1 cellular context compared by ENCODE assay signal in genomic region chr18:267688-268552, GRCh38.
TF ChIP-seq lines count a peak whose summit lies in the region.

TSS of gene THOC1 (minus strand) at chr18:268047. CDS start at chr18:268019, 28 bp downstream.

TF ChIP-seq in H1, 55 proteins besides CTCF, POLR2A, EP300 and RAD21:
- TF ChIP-seq SRF (IDR thresholded peaks at IDR 0.05; ENCODE audit: low read depth, low read length) (peak; percentile 76), POU5F1 (IDR thresholded peaks at IDR 0.05; ENCODE audit: low read depth, low read length) (no peak), PHF8 (conservative IDR thresholded peaks at IDR 0.05; ENCODE audit: low read depth, low read length) (peak; percentile 95), CBX8 (IDR thresholded peaks at IDR 0.05; ENCODE audit: borderline replicate concordance, low read depth, low read length) (no peak), HDAC2 (IDR thresholded peaks at IDR 0.05; ENCODE audit: borderline replicate concordance in 1 of 2, low read depth in 2 of 2, low read length in 2 of 2) (peak; percentile 51 to 84; a peak in 2 of 4 replicates), CREB1 (IDR thresholded peaks at IDR 0.05) (peak; percentile 99), RBBP5 (IDR thresholded peaks at IDR 0.05; ENCODE audit: borderline replicate concordance, low read depth, low read length) (peak; percentile 99), HDAC6 (IDR thresholded peaks at IDR 0.05; ENCODE audit: low read depth, low read length) (no peak), BCL11A (IDR thresholded peaks at IDR 0.05; ENCODE audit: low read depth in 2 of 2, low read length in 2 of 2) (no peak), ATF2 (IDR thresholded peaks at IDR 0.05; ENCODE audit: low read length) (no peak), RXRA (IDR thresholded peaks at IDR 0.05; ENCODE audit: insufficient read depth, low read depth, low read length) (no peak), ZNF274 (IDR thresholded peaks at IDR 0.05; ENCODE audit: borderline replicate concordance, extremely low read depth, low read length) (no peak), KDM1A (IDR thresholded peaks at IDR 0.05; ENCODE audit: borderline replicate concordance, low read length) (no peak), CHD7 (IDR thresholded peaks at IDR 0.05; ENCODE audit: insufficient replicate concordance, low read length) (no peak), NANOG (IDR thresholded peaks at IDR 0.05; ENCODE audit: insufficient read depth, low read depth, low read length, poor library complexity, severe bottlenecking) (no peak), JUND (IDR thresholded peaks at IDR 0.05; ENCODE audit: low read length) (no peak; the same call in 1 of the 2 replicates), ASH2L (IDR thresholded peaks at IDR 0.05; ENCODE audit: low read length) (peak; percentile 100), TBP (IDR thresholded peaks at IDR 0.05; ENCODE audit: low read depth, low read length) (peak; percentile 93), GABPA (IDR thresholded peaks at IDR 0.05; ENCODE audit: borderline replicate concordance, insufficient read depth, low read length) (no peak), EGR1 (IDR thresholded peaks at IDR 0.05; ENCODE audit: borderline replicate concordance, low read depth, low read length) (peak; percentile 76; the same call in 1 of the 2 replicates), BACH1 (IDR thresholded peaks at IDR 0.05; ENCODE audit: low read length) (peak; percentile 75; the same call in 1 of the 2 replicates), TAF7 (optimal IDR thresholded peaks at IDR 0.05; ENCODE audit: borderline replicate concordance, low read depth, low read length) (peak; percentile 91), KDM4A (IDR thresholded peaks at IDR 0.05; ENCODE audit: low read depth, low read length, severe bottlenecking) (peak; percentile 98), CTBP2 (IDR thresholded peaks at IDR 0.05; ENCODE audit: borderline replicate concordance, insufficient read depth, insufficient read length, low read length) (no peak), TCF12 (IDR thresholded peaks at IDR 0.05; ENCODE audit: low read depth, low read length) (no peak), KDM5A (IDR thresholded peaks at IDR 0.05; ENCODE audit: low read length) (peak; percentile 87), MAFK (IDR thresholded peaks at IDR 0.05; ENCODE audit: low read depth, low read length) (no peak), RFX5 (IDR thresholded peaks at IDR 0.05; ENCODE audit: borderline replicate concordance, low read depth, low read length) (no peak), RNF2 (IDR thresholded peaks at IDR 0.05; ENCODE audit: borderline replicate concordance, low read depth, low read length, missing control alignments, poor library complexity, severe bottlenecking) (no peak), JUN (IDR thresholded peaks at IDR 0.05; ENCODE audit: low read depth, low read length) (no peak), GTF2F1 (IDR thresholded peaks at IDR 0.05; ENCODE audit: borderline replicate concordance, low read depth, low read length) (peak; percentile 52; the same call in 1 of the 2 replicates), CHD2 (IDR thresholded peaks at IDR 0.05; ENCODE audit: low read length) (no peak), POLR2AphosphoS5 (IDR thresholded peaks at IDR 0.05; ENCODE audit: low read depth, low read length) (peak; percentile 95), CBX5 (IDR thresholded peaks at IDR 0.05; ENCODE audit: low read depth, low read length) (no peak), SUZ12 (IDR thresholded peaks at IDR 0.05; ENCODE audit: low read length) (no peak), TEAD4 (IDR thresholded peaks at IDR 0.05; ENCODE audit: low read depth, low read length) (0 out of 2 replicates have a peak, but pooled peaks have one; percentile 5), SP4 (IDR thresholded peaks at IDR 0.05; ENCODE audit: low read length) (no peak), SIRT6 (IDR thresholded peaks at IDR 0.05; ENCODE audit: low read length) (no peak), EZH2 (IDR thresholded peaks at IDR 0.05; ENCODE audit: low read depth, low read length, severe bottlenecking) (no peak), CEBPB (IDR thresholded peaks at IDR 0.05; ENCODE audit: low read depth, low read length) (no peak), FOSL1 (IDR thresholded peaks at IDR 0.05; ENCODE audit: insufficient read depth, low read depth, low read length) (no peak), NRF1 (IDR thresholded peaks at IDR 0.05; ENCODE audit: low read depth, low read length) (0 out of 2 replicates have a peak, but pooled peaks have one; percentile 14), ATF3 (IDR thresholded peaks at IDR 0.05; ENCODE audit: insufficient read depth, low read depth, low read length) (peak; percentile 84), YY1 (IDR thresholded peaks at IDR 0.05; ENCODE audit: low read depth, low read length) (peak; percentile 83), SIN3A (conservative IDR thresholded peaks at IDR 0.05 in 1 of 2, IDR thresholded peaks at IDR 0.05 in 1 of 2; ENCODE audit: low read depth in 1 of 2, low read length in 2 of 2) (peak; percentile 77 to 89), BRCA1 (IDR thresholded peaks at IDR 0.05; ENCODE audit: low read depth, low read length) (no peak), TAF1 (IDR thresholded peaks at IDR 0.05; ENCODE audit: low read depth, low read length) (peak; percentile 98), SAP30 (IDR thresholded peaks at IDR 0.05; ENCODE audit: insufficient read depth, insufficient replicate concordance, low read length) (peak; percentile 37), CHD1 (IDR thresholded peaks at IDR 0.05; ENCODE audit: low read depth, low read length) (no peak), SP1 (IDR thresholded peaks at IDR 0.05; ENCODE audit: low read depth, low read length) (0 out of 2 replicates have a peak, but pooled peaks have one; percentile 42), SIX5 (IDR thresholded peaks at IDR 0.05; ENCODE audit: low read depth, low read length) (no peak; the same call in 1 of the 2 replicates), SP2 (IDR thresholded peaks at IDR 0.05; ENCODE audit: low read length) (peak; percentile 83)
- TF ChIP-seq, protein P1, sequence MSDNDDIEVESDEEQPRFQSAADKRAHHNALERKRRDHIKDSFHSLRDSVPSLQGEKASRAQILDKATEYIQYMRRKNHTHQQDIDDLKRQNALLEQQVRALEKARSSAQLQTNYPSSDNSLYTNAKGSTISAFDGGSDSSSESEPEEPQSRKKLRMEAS (IDR thresholded peaks at IDR 0.05) = peak; percentile 87
- TF ChIP-seq, protein P2, sequence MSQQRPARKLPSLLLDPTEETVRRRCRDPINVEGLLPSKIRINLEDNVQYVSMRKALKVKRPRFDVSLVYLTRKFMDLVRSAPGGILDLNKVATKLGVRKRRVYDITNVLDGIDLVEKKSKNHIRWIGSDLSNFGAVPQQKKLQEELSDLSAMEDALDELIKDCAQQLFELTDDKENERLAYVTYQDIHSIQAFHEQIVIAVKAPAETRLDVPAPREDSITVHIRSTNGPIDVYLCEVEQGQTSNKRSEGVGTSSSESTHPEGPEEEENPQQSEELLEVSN (IDR thresholded peaks at IDR 0.05) = peak; percentile 48; the same call in 1 of the 2 replicates
- TF ChIP-seq, protein P3, sequence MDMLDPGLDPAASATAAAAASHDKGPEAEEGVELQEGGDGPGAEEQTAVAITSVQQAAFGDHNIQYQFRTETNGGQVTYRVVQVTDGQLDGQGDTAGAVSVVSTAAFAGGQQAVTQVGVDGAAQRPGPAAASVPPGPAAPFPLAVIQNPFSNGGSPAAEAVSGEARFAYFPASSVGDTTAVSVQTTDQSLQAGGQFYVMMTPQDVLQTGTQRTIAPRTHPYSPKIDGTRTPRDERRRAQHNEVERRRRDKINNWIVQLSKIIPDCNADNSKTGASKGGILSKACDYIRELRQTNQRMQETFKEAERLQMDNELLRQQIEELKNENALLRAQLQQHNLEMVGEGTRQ (IDR thresholded peaks at IDR 0.05; ENCODE audit: low read length) = no peak
